1 cellular context compared by ENCODE assay signal in the genomic region with DNA sequence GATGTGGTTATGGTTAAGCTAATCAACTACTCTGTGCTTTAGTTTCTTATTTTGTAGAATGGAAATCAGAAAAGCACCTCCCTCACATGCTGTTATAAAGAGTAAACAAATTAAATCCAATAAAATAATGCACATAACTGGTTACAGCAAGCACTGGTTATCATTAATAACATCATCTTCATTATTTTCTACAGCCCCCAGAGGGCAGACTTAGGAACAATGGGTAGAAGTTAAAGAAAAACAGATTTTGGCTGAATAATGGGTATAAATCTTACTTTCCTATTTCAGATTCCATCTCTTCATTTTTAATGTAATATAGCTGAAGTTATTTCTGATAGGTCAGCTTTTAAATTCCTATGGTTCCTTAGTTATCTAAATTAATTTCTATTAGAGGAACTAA.
TF ChIP-seq lines count a peak whose summit lies in the region.

No MANE protein-coding gene starts in this region.

TF ChIP-seq in liver, 16 proteins besides CTCF, POLR2A, EP300 and RAD21 (continued from another document):
- no peak for TF ChIP-seq HNF4G (IDR thresholded peaks at IDR 0.05)
- no peak for TF ChIP-seq TAF1 (conservative IDR thresholded peaks at IDR 0.05)
- TF ChIP-seq FOXA2 (IDR thresholded peaks at IDR 0.05): no peak
- no peak for TF ChIP-seq YY1 (IDR thresholded peaks at IDR 0.05)
